Comparison of ENCODE assay signal across 21 cellular contexts in genomic region chr11:82930229-82930628, GRCh38.
DNase-seq lines count a peak whose midpoint lies in the region; ATAC-seq and TF ChIP-seq lines count a peak whose summit lies in the region.
"Had no signal": no experiment of that assay in that cellular context is flagged by ENCODE, and none has a peak within 500 bp of the region (broad histone marks: within the 10 kb centered on the region; RNA-seq: fewer than 3 reads in every experiment).

No MANE protein-coding gene starts in this region.

- no peaks in the 10 kb centered on the region for H4K20me1 ChIP-seq in OCI-LY3 (ENCODE audit: insufficient read depth, low read length)

- ATAC-seq in GM19455 (IDR thresholded peaks at IDR 0.05; ENCODE audit: unreplicated experiment) = peak; percentile 41
- ATAC-seq in HG02938 (IDR thresholded peaks at IDR 0.05; ENCODE audit: unreplicated experiment) = peak; percentile 58
- no peak for ATAC-seq in GM19397 (IDR thresholded peaks at IDR 0.05; ENCODE audit: unreplicated experiment)
- ATAC-seq: activated CD4-positive, CD25-positive, alpha-beta regulatory T cell treated with anti-CD3 and anti-CD28 coated beads, Interleukin-2, amount 50 U/mL, for 24 hours; left ventricle myocardium superior; pancreas had no signal

- peaks cover 42% of the 10 kb centered on the region for H3K36me3 ChIP-seq in OCI-LY3 (replicated peaks; ENCODE audit: low read depth, low read length)
- H3K36me3 ChIP-seq: adrenal gland, pancreas had no signal

- TF ChIP-seq CTCF in GM10248 (IDR thresholded peaks at IDR 0.05; ENCODE audit: control extremely low read depth, extremely low read depth, low read depth, missing control alignments) (no peak), OCI-LY3 (IDR thresholded peaks at IDR 0.05; ENCODE audit: low read depth, low read length) (no peak)

- peak overlapping the region; percentile 4; the same call in 1 of the 2 replicates for H3K4me3 ChIP-seq in OCI-LY3 (ENCODE audit: low read length)
- H3K4me3 ChIP-seq: adrenal gland, GM23248, pancreas had no signal

- H3K27me3 ChIP-seq in OCI-LY3 (ENCODE audit: low read depth, low read length) = no peaks in the 10 kb centered on the region
- H3K27me3 ChIP-seq: adrenal gland, pancreas had no signal

- H2AFZ ChIP-seq in OCI-LY3 (ENCODE audit: low read depth, low read length) = no peak overlapping the region
- H2AFZ ChIP-seq: GM23248 had no signal

- CTCF ChIA-PET in GM10248 (lab: Yijun Ruan, JAX) = interaction anchor here (0.7 to 2.5 kb wide), 8 partner anchors 10 to 320 kb away, joined by 3 to 13 read pairs (median 5); partner anchors contain the start of gene RAB30

- H3K9ac ChIP-seq in OCI-LY3 (ENCODE audit: low read length) = peak overlapping the region; percentile 43
- H3K9ac ChIP-seq: GM23248 had no signal

- POLR2A ChIA-PET in GM10248 (lab: Yijun Ruan, JAX) = no interaction called here

- H3K9me3 ChIP-seq in OCI-LY3 (ENCODE audit: insufficient read depth, low read length) = no peaks in the 10 kb centered on the region
- H3K9me3 ChIP-seq: adrenal gland, pancreas had no signal

- H3K79me2 ChIP-seq in OCI-LY3 (ENCODE audit: low read length) = peaks cover 28% of the 10 kb centered on the region

- H3K4me2 ChIP-seq in OCI-LY3 (ENCODE audit: low read length) = peak overlapping the region; percentile 47

- H3K27ac ChIP-seq in OCI-LY3 (ENCODE audit: low read length) = peak overlapping the region; percentile 60
- H3K27ac ChIP-seq: adrenal gland, GM23248, pancreas had no signal

- H3K4me1 ChIP-seq in OCI-LY3 (ENCODE audit: low read length) = peaks cover 30% of the 10 kb centered on the region
- H3K4me1 ChIP-seq: adrenal gland, pancreas had no signal

- DNase-seq in GM10248 (ENCODE audit: extremely low spot score) (peak; percentile 25), Ammon's horn (ENCODE audit: low spot score) (no peak), NCI-H82 treated with DMSO at 0.1 percent for 48 hours (lab: John Stamatoyannopoulos, UW; ENCODE audit: unreplicated experiment) (no peak)
- DNase-seq in activated CD8-positive, alpha-beta memory T cell treated with anti-CD3 and anti-CD28 coated beads, Interleukin-2, amount 50 U/mL, for 4 hours = no peak
- DNase-seq: ACHN; adrenal gland; CD4-positive, alpha-beta T cell; DMS79; GM23248; left ventricle myocardium superior; NCI-H187; NCI-H226; pancreas; SHP77 treated with DMSO at 0.1 percent for 48 hours; stimulated activated CD4-positive, alpha-beta T cell treated with anti-CD3 and anti-CD28 coated beads, Interleukin-2, amount 100 ng/mL, for 24 hours; T-helper 2 cell had no signal
